In genomic region chr1:160438935-160439334, GRCh38 we compare ENCODE assay signal across 17 cellular contexts. TPM values are rescaled to one million over a fixed set of nuclear protein-coding genes. Genes with fewer than 3 reads are reported as not detected.
DNase-seq lines count a peak whose midpoint lies in the region; ATAC-seq and TF ChIP-seq lines count a peak whose summit lies in the region.
"Had no signal": no experiment of that assay in that cellular context is flagged by ENCODE, and none has a peak within 500 bp of the region (broad histone marks: within the 10 kb centered on the region; RNA-seq: fewer than 3 reads in every experiment).

No MANE protein-coding gene starts in this region.

- intact Hi-C loops in CD4-positive, alpha-beta T cell (cut with DNase I, micrococcal nuclease): loop anchor here (2.0 to 5.0 kb wide), 2 partner anchors 82 to 83 kb away; partner anchors contain the start of gene SLAMF6 (in 1 of the 2)

- H3K4me3 Mint-ChIP-seq in CD4-positive, alpha-beta T cell: peak overlapping the region; percentile 70
- H3K4me3 Mint-ChIP-seq in WTC11 (no peak overlapping the region), immature natural killer cell (peak overlapping the region in 4 of 5 donors; percentile 36 to 90 (median 50))
- H3K4me3 Mint-ChIP-seq: nephron had no signal

- H3K4me2 ChIP-seq in DOHH2 (ENCODE audit: low read length): peak overlapping the region; percentile 56

- DNase-seq in CD4-positive, alpha-beta T cell: no peak
- DNase-seq in WTC11 (ENCODE audit: low spot score) (no peak), immature natural killer cell (no peak), MV-4-11 (lab: John Stamatoyannopoulos, UW) (no peak), HEK293T (ENCODE audit: extremely low spot score) (no peak), ureter (ENCODE audit: low spot score) (no peak)
- DNase-seq: amygdala; caudate nucleus; effector CD4-positive, alpha-beta T cell; glutamatergic neuron; NCI-H345 had no signal

- H3K79me2 ChIP-seq in DOHH2 (ENCODE audit: control insufficient read depth, low read length): no peaks in the 10 kb centered on the region

- ATAC-seq in CD4-positive, alpha-beta T cell (ENCODE audit: poor library complexity): no peak
- 0 out of 2 replicates have a peak, but pooled peaks have one; percentile 44 for ATAC-seq in WTC11

- no peak for TF ChIP-seq CTCF in CD4-positive, alpha-beta T cell (IDR thresholded peaks at IDR 0.05)
- TF ChIP-seq CTCF in DOHH2 (IDR thresholded peaks at IDR 0.05; ENCODE audit: low read depth, low read length, poor library complexity, severe bottlenecking) (no peak), WTC11 (IDR thresholded peaks at IDR 0.05) (no peak)

- no peaks in the 10 kb centered on the region for H3K27me3 Mint-ChIP-seq in CD4-positive, alpha-beta T cell
- H3K27me3 Mint-ChIP-seq in WTC11 (ENCODE audit: low read depth) (no peaks in the 10 kb centered on the region), immature natural killer cell (ENCODE audit: low read depth in 3 of 3) (no peaks in the 10 kb centered on the region)
- H3K27me3 Mint-ChIP-seq: progenitor cell of endocrine pancreas had no signal

- CTCF ChIA-PET in CD4-positive, alpha-beta T cell (lab: Charles Lee): interaction anchor here (1.3 kb wide), 1 partner anchor 10 kb away, joined by 3 read pairs; no protein-coding TSS in a partner anchor
- CTCF ChIA-PET in WTC11 (lab: Charles Lee): interaction anchor here (1.0 kb wide), 1 partner anchor 147 kb away, joined by 3 read pairs; no protein-coding TSS in a partner anchor
- CTCF ChIA-PET in HEK293T (lab: Yijun Ruan, JAX): no interaction called here

- H4K20me1 ChIP-seq in DOHH2 (ENCODE audit: control insufficient read depth, insufficient read depth, low read depth, low read length): no peaks in the 10 kb centered on the region

- no peaks in the 10 kb centered on the region for H3K9me3 ChIP-seq in CD4-positive, alpha-beta T cell (ENCODE audit: control insufficient read depth, low read length)
- peaks cover 7% of the 10 kb centered on the region; the same call in 1 of the 2 replicates for H3K9me3 ChIP-seq in DOHH2 (ENCODE audit: control insufficient read depth, insufficient read depth, low read length)
- H3K9me3 ChIP-seq: tibial nerve had no signal

- H3K27ac Mint-ChIP-seq in CD4-positive, alpha-beta T cell: peak overlapping the region; percentile 94
- H3K27ac Mint-ChIP-seq in WTC11 (no peak overlapping the region), immature natural killer cell (peak overlapping the region; percentile 92 to 99 (median 97))
- H3K27ac Mint-ChIP-seq: nephron, progenitor cell of endocrine pancreas had no signal

- POLR2A ChIA-PET in CD4-positive, alpha-beta T cell (lab: Charles Lee): interaction anchor here (1.8 kb wide), 1 partner anchor 13 kb away, joined by 5 read pairs; no protein-coding TSS in a partner anchor
- POLR2A ChIA-PET in WTC11 (lab: Charles Lee): no interaction called here
- POLR2A ChIA-PET in HEK293T (lab: Yijun Ruan, JAX): no interaction called here

- H3K4me3 ChIP-seq in DOHH2 (ENCODE audit: low read length): no peak overlapping the region
- H3K4me3 ChIP-seq: lung, tibial nerve had no signal

- no peaks in the 10 kb centered on the region; the same call in 1 of the 2 replicates for H3K36me3 ChIP-seq in DOHH2 (ENCODE audit: control insufficient read depth, low read length)
- H3K36me3 ChIP-seq: tibial nerve had no signal

- H3K9me3 Mint-ChIP-seq in CD4-positive, alpha-beta T cell: no peaks in the 10 kb centered on the region
- H3K9me3 Mint-ChIP-seq in WTC11 (peaks cover 5% of the 10 kb centered on the region), immature natural killer cell (no peaks in the 10 kb centered on the region)
- H3K9me3 Mint-ChIP-seq: nephron had no signal

- H3K36me3 Mint-ChIP-seq in CD4-positive, alpha-beta T cell (ENCODE audit: low read depth): no peaks in the 10 kb centered on the region
- H3K36me3 Mint-ChIP-seq in WTC11 (no peaks in the 10 kb centered on the region), immature natural killer cell (no peaks in the 10 kb centered on the region)

- H3K4me1 Mint-ChIP-seq in CD4-positive, alpha-beta T cell (ENCODE audit: low read depth): peaks cover 47% of the 10 kb centered on the region
- peaks cover 9% of the 10 kb centered on the region for H3K4me1 Mint-ChIP-seq in WTC11
- H3K4me1 Mint-ChIP-seq in immature natural killer cell: peaks cover 39 to 40% of the 10 kb centered on the region in 2 donors
- H3K4me1 Mint-ChIP-seq: nephron had no signal

- H3K27me3 ChIP-seq in CD4-positive, alpha-beta T cell (ENCODE audit: control insufficient read depth, insufficient read depth, low read length): no peaks in the 10 kb centered on the region
- H3K27me3 ChIP-seq in DOHH2 (ENCODE audit: control insufficient read depth, low read length): no peaks in the 10 kb centered on the region
- H3K27me3 ChIP-seq: tibial nerve had no signal

- peak overlapping the region; percentile 69 for H3K27ac ChIP-seq in CD4-positive, alpha-beta T cell (ENCODE audit: low read depth, low read length)
- no peak overlapping the region for H3K27ac ChIP-seq in DOHH2 (ENCODE audit: low read depth, low read length)
- H3K27ac ChIP-seq: C4-2B had no signal

- peaks cover 9% of the 10 kb centered on the region; the same call in 1 of the 2 replicates for H3F3A ChIP-seq in DOHH2 (ENCODE audit: control insufficient read depth, insufficient read depth)

- H3K4me1 ChIP-seq in DOHH2 (ENCODE audit: control insufficient read depth, low read length): peaks cover 47% of the 10 kb centered on the region
- H3K4me1 ChIP-seq: tibial nerve had no signal

- H3K9me2 ChIP-seq in DOHH2 (replicated peaks; ENCODE audit: control insufficient read depth, low read length): no peaks in the 10 kb centered on the region

TF ChIP-seq in WTC11, 78 proteins besides CTCF, POLR2A, EP300 and RAD21 (continues in another document):
- TF ChIP-seq ATF1 (CRISPR knock-in tag; IDR thresholded peaks at IDR 0.05): no peak
- no peak for TF ChIP-seq SOX15 (CRISPR knock-in tag; IDR thresholded peaks at IDR 0.05)
- no peak for TF ChIP-seq ZNF281 (CRISPR knock-in tag; IDR thresholded peaks at IDR 0.05)

TF ChIP-seq in HEK293T, 16 proteins besides CTCF, POLR2A, EP300 and RAD21:
- TF ChIP-seq SUZ12 (IDR thresholded peaks at IDR 0.05) (no peak), CTBP1 (IDR thresholded peaks at IDR 0.05; ENCODE audit: borderline replicate concordance) (no peak), PKNOX1 (IDR thresholded peaks at IDR 0.05) (no peak), BHLHE40 (IDR thresholded peaks at IDR 0.05; ENCODE audit: borderline replicate concordance) (no peak), LEF1 (IDR thresholded peaks at IDR 0.05; ENCODE audit: borderline replicate concordance) (no peak), FOXA1 (IDR thresholded peaks at IDR 0.05) (no peak), TARDBP (IDR thresholded peaks at IDR 0.05) (no peak), L3MBTL2 (conservative IDR thresholded peaks at IDR 0.05) (no peak), SP1 (IDR thresholded peaks at IDR 0.05) (no peak), ZNF384 (IDR thresholded peaks at IDR 0.05) (no peak), FOXM1 (IDR thresholded peaks at IDR 0.05; ENCODE audit: borderline replicate concordance) (no peak), ARNT (IDR thresholded peaks at IDR 0.05) (no peak), FOXK2 (IDR thresholded peaks at IDR 0.05) (no peak), ELF4 (IDR thresholded peaks at IDR 0.05) (no peak), NFRKB (IDR thresholded peaks at IDR 0.05) (no peak), HDGF (IDR thresholded peaks at IDR 0.05; ENCODE audit: borderline replicate concordance) (no peak)

RNA-seq across cellular contexts. Expression of gene VANGL2, which starts 38.6 kb away (rescaled TPM):
- not detected for total RNA-seq in CD4-positive, alpha-beta T cell
- total RNA-seq in WTC11 (2021) (68.0 to 69.7 TPM (median 68.6 TPM) in 3 replicates), ureter (12.7 TPM)
- not detected for polyA plus RNA-seq in immature natural killer cell

Comparison
In these comparisons a context has a peak if more than half of its experiments do, and no peak if none do; other contexts are left out.
1. RNA of gene VANGL2, which starts 38.6 kb away (total RNA-seq): 68.0 to 69.7 TPM in WTC11 and 12.7 TPM in ureter (single experiment); not detected in CD4-positive, alpha-beta T cell; every median in the first group is over 10 times any median in the second.